ENCODE assay signal across 19 cellular contexts in genomic region chr6:146878564-146879343, GRCh38.
DNase-seq lines count a peak whose midpoint lies in the region; ATAC-seq, FAIRE-seq and TF ChIP-seq lines count a peak whose summit lies in the region.
"Had no signal": no experiment of that assay in that cellular context is flagged by ENCODE, and none has a peak within 500 bp of the region (broad histone marks: within the 10 kb centered on the region; RNA-seq: fewer than 3 reads in every experiment).

No MANE protein-coding gene starts in this region.

- H3K9ac ChIP-seq in liver (ENCODE audit: low read depth in 1 of 2, low read length in 2 of 2) (no peak overlapping the region), HepG2 (ENCODE audit: insufficient read depth, low read depth, low read length) (no peak overlapping the region), K562 (ENCODE audit: insufficient read depth in 1 of 2, low read depth in 2 of 2, low read length in 2 of 2) (peak overlapping the region in 1 of 2 experiments; percentile 72; a peak in 2 of 4 replicates), mesendoderm (ENCODE audit: low read length) (no peak overlapping the region)

- H3K4me1 ChIP-seq in liver (ENCODE audit: control insufficient read depth in 4 of 4, insufficient read depth in 4 of 4, low read length in 3 of 4) (peaks cover 0 to 9% (median 7%) of the 10 kb centered on the region in 4 donors), HepG2 (ENCODE audit: insufficient read depth, low read length) (no peaks in the 10 kb centered on the region), K562 (replicated peaks in 1 of 2; ENCODE audit: control insufficient read depth in 2 of 2, insufficient read depth in 2 of 2, low read length in 2 of 2) (peaks cover 45 to 91% of the 10 kb centered on the region in 2 experiments), mesendoderm (ENCODE audit: control insufficient read depth, low read depth, low read length) (peaks cover 9% of the 10 kb centered on the region)

- H3K27me3 ChIP-seq in liver (ENCODE audit: control insufficient read depth in 4 of 4, insufficient read depth in 4 of 4, low read length in 3 of 4) = no peaks in the 10 kb centered on the region
- no peaks in the 10 kb centered on the region for H3K27me3 ChIP-seq in HepG2 (ENCODE audit: control insufficient read depth in 1 of 2, insufficient read depth in 2 of 2, low read length in 2 of 2)
- H3K27me3 ChIP-seq in K562 (ENCODE audit: control insufficient read depth in 2 of 2, insufficient read depth in 2 of 2, low read length in 2 of 2) = no peaks in the 10 kb centered on the region
- H3K27me3 ChIP-seq in mesendoderm (ENCODE audit: insufficient read depth, low read length, poor library complexity) = no peaks in the 10 kb centered on the region

- H2AFZ ChIP-seq in HepG2 (ENCODE audit: low read length) = no peak overlapping the region
- no peak overlapping the region for H2AFZ ChIP-seq in K562 (ENCODE audit: low read depth, low read length)

- no peaks in the 10 kb centered on the region for H4K20me1 ChIP-seq in HepG2 (ENCODE audit: insufficient read depth, low read length)
- H4K20me1 ChIP-seq in K562 (replicated peaks; ENCODE audit: control insufficient read depth, insufficient read depth, low read length) = no peaks in the 10 kb centered on the region

- in situ Hi-C loops in HepG2 (cut with HindIII; ENCODE audit: extremely low pct_ligation_motif_present, low pct_unique_long_range_greater_than_20kb) = no loop called here
- in situ Hi-C loops in K562 (cut with MboI) = loop anchor here (25.0 kb wide), 1 partner anchor 334 kb away; the partner anchor contains the start of gene STXBP5

- no peak overlapping the region for H3K27ac Mint-ChIP-seq in immature natural killer cell
- peak overlapping the region in 1 of 2 donors; percentile 19 for H3K27ac Mint-ChIP-seq in natural killer cell treated with Interleukin-12 subunit alpha and Interleukin-12 subunit beta and Interleukin-15 and Interleukin-18, amount 100 ng/mL, for 72 hours
- H3K27ac Mint-ChIP-seq: activated B cell treated with CpG ODN at 0.5 μM for 24 hours; activated naive CD4-positive, alpha-beta T cell treated with anti-CD3 and anti-CD28 coated beads, Interleukin-2, amount 10 ng/mL, durations not matched to agents 7 days and 5 days had no signal

- H3K27ac ChIP-seq in liver (ENCODE audit: low read depth in 1 of 2, low read length in 2 of 2) (no peak overlapping the region), HepG2 (ENCODE audit: extremely low read length, insufficient read depth, low read length) (no peak overlapping the region), K562 (ENCODE audit: extremely low read depth, low read depth, low read length) (peak overlapping the region; percentile 96), mesendoderm (ENCODE audit: low read depth, low read length) (no peak overlapping the region)

- POLR2A ChIA-PET in HepG2 (lab: Yijun Ruan, JAX) (no interaction called here), K562 (lab: Yijun Ruan, JAX) (interaction anchor here (1.3 to 3.9 kb wide), 3 partner anchors 11 to 337 kb away, joined by 3 to 13 read pairs (median 4); no protein-coding TSS in a partner anchor)

- H3K9me1 ChIP-seq in K562 (ENCODE audit: control insufficient read depth, insufficient read depth, low read length) = no peaks in the 10 kb centered on the region

- CTCF ChIA-PET in HepG2 (lab: Yijun Ruan, JAX; ENCODE audit: low intra/inter-chr PET ratio, low total read pairs) (no interaction called here), K562 (lab: Yijun Ruan, JAX; ENCODE audit: low intra/inter-chr PET ratio) (no interaction called here)

- TF ChIP-seq CTCF in liver (IDR thresholded peaks at IDR 0.05; ENCODE audit: low read depth, low read length, missing input control) (no peak), HepG2 (CRISPR knock-in tag; IDR thresholded peaks at IDR 0.05) (no peak), K562 (IDR thresholded peaks at IDR 0.05 in 2 of 3, conservative IDR thresholded peaks at IDR 0.05 in 1 of 3; ENCODE audit: insufficient read depth in 2 of 3, low read depth in 1 of 3, low read length in 3 of 3) (no peak)

- H3K27me3 Mint-ChIP-seq in immature natural killer cell (ENCODE audit: low read depth in 3 of 3) = peaks cover 1 to 3% (median 2%) of the 10 kb centered on the region in 3 donors
- peaks cover 6 to 14% of the 10 kb centered on the region in 2 donors for H3K27me3 Mint-ChIP-seq in natural killer cell treated with Interleukin-12 subunit alpha and Interleukin-12 subunit beta and Interleukin-15 and Interleukin-18, amount 100 ng/mL, for 72 hours
- H3K27me3 Mint-ChIP-seq: activated naive CD4-positive, alpha-beta T cell treated with anti-CD3 and anti-CD28 coated beads, Interleukin-2, amount 10 ng/mL, durations not matched to agents 7 days and 5 days had no signal

- no peak overlapping the region for H3K4ac ChIP-seq in mesendoderm (ENCODE audit: low read depth, low read length)

- H3K9me3 ChIP-seq in liver (ENCODE audit: control insufficient read depth in 4 of 4, low read length in 3 of 4) (no peaks in the 10 kb centered on the region), HepG2 (ENCODE audit: low read length) (no peaks in the 10 kb centered on the region), K562 (replicated peaks; ENCODE audit: control insufficient read depth, insufficient read depth, low read depth, low read length) (no peaks in the 10 kb centered on the region)

- no peak overlapping the region for H3K56ac ChIP-seq in mesendoderm (ENCODE audit: low read length)

- no peak overlapping the region for H2BK15ac ChIP-seq in mesendoderm (replicated peaks; ENCODE audit: low read depth)

- no peak overlapping the region for H3K4me3 Mint-ChIP-seq in immature natural killer cell
- no peak overlapping the region for H3K4me3 Mint-ChIP-seq in natural killer cell treated with Interleukin-12 subunit alpha and Interleukin-12 subunit beta and Interleukin-15 and Interleukin-18, amount 100 ng/mL, for 72 hours
- H3K4me3 Mint-ChIP-seq: activated B cell treated with CpG ODN at 0.5 μM for 24 hours; activated naive CD4-positive, alpha-beta T cell treated with anti-CD3 and anti-CD28 coated beads, Interleukin-2, amount 10 ng/mL, durations not matched to agents 7 days and 5 days had no signal

- no peak overlapping the region for H4K5ac ChIP-seq in mesendoderm (ENCODE audit: low read length)

- no peak overlapping the region for H2AK5ac ChIP-seq in mesendoderm (ENCODE audit: low read length)

- peaks cover 0 to 8% of the 10 kb centered on the region in 2 donors for H3K4me1 Mint-ChIP-seq in immature natural killer cell
- peaks cover 0 to 2% of the 10 kb centered on the region in 2 donors for H3K4me1 Mint-ChIP-seq in natural killer cell treated with Interleukin-12 subunit alpha and Interleukin-12 subunit beta and Interleukin-15 and Interleukin-18, amount 100 ng/mL, for 72 hours (ENCODE audit: low read depth in 2 of 2)

- DNase-seq in HepG2 (ENCODE audit: low spot score) (no peak), K562 (ENCODE audit: extremely low read depth in 1 of 4, low spot score in 3 of 4) (no peak), mesendoderm (peak; percentile 10), immature natural killer cell (no peak)
- no peak for DNase-seq in activated T-cell treated with anti-CD3 and anti-CD28 coated beads, Interleukin-2, amount 50 U/mL, for 1 hour
- no peak for DNase-seq in natural killer cell treated with Interleukin-12 subunit alpha and Interleukin-12 subunit beta and Interleukin-15 and Interleukin-18, amount 100 ng/mL, for 72 hours (ENCODE audit: low spot score)
- DNase-seq: ACHN; activated B cell treated with CpG ODN at 0.5 μM for 24 hours; activated naive CD4-positive, alpha-beta T cell treated with anti-CD3 and anti-CD28 coated beads, Interleukin-2, amount 10 ng/mL, durations not matched to agents 7 days and 5 days; effector memory CD4-positive, alpha-beta T cell; NCI-H1048; NCI-H2227 treated with DMSO at 0.1 percent for 48 hours; stimulated activated CD4-positive, alpha-beta T cell treated with anti-CD3 and anti-CD28 coated beads, Interleukin-1b, Interleukin-23, amount 100 ng/mL, for 48 hours; stimulated activated CD8-positive, alpha-beta memory T cell treated with anti-CD3 and anti-CD28 coated beads, Interleukin-4, amount 100 ng/mL, for 48 hours; trophoblast cell had no signal

- no peak overlapping the region for H4K8ac ChIP-seq in mesendoderm (ENCODE audit: low read depth, low read length)

- TF ChIP-seq RAD21 in liver (IDR thresholded peaks at IDR 0.05) (no peak), HepG2 (CRISPR knock-in tag; IDR thresholded peaks at IDR 0.05) (no peak), K562 (CRISPR knock-in tag; conservative IDR thresholded peaks at IDR 0.05 in 1 of 2, IDR thresholded peaks at IDR 0.05 in 1 of 2) (no peak)

- no peaks in the 10 kb centered on the region for H3K36me3 Mint-ChIP-seq in immature natural killer cell
- no peaks in the 10 kb centered on the region for H3K36me3 Mint-ChIP-seq in natural killer cell treated with Interleukin-12 subunit alpha and Interleukin-12 subunit beta and Interleukin-15 and Interleukin-18, amount 100 ng/mL, for 72 hours
- H3K36me3 Mint-ChIP-seq: activated naive CD4-positive, alpha-beta T cell treated with anti-CD3 and anti-CD28 coated beads, Interleukin-2, amount 10 ng/mL, durations not matched to agents 7 days and 5 days had no signal

- no peak for ATAC-seq in HepG2
- no peak for ATAC-seq in K562
- ATAC-seq in GM21717 (IDR thresholded peaks at IDR 0.05; ENCODE audit: unreplicated experiment) = no peak
- ATAC-seq in natural killer cell treated with Interleukin-12 subunit alpha and Interleukin-12 subunit beta and Interleukin-15 and Interleukin-18, amount 100 ng/mL, for 72 hours = no peak

- H3K36me3 ChIP-seq in liver (ENCODE audit: control insufficient read depth in 4 of 4, insufficient read depth in 3 of 4, low read depth in 1 of 4, low read length in 3 of 4) = no peaks in the 10 kb centered on the region
- H3K36me3 ChIP-seq in HepG2 (replicated peaks in 1 of 2; ENCODE audit: control insufficient read depth in 1 of 2, insufficient read depth in 2 of 2, low read length in 2 of 2) = no peaks in the 10 kb centered on the region
- H3K36me3 ChIP-seq in K562 (ENCODE audit: control insufficient read depth, insufficient read depth, low read length) = no peaks in the 10 kb centered on the region
- no peaks in the 10 kb centered on the region for H3K36me3 ChIP-seq in mesendoderm (ENCODE audit: control insufficient read depth, insufficient read depth, low read length)

- H3K4me2 ChIP-seq in HepG2 (ENCODE audit: low read depth, low read length) = no peak overlapping the region
- H3K4me2 ChIP-seq in K562 (ENCODE audit: insufficient read depth, low read length) = peak overlapping the region; percentile 78
- H3K4me2 ChIP-seq in mesendoderm (ENCODE audit: low read length) = no peak overlapping the region

- no peak overlapping the region for H3K23ac ChIP-seq in mesendoderm (ENCODE audit: low read length)

- H3K4me3 ChIP-seq in liver (ENCODE audit: low read depth in 1 of 3, low read length in 3 of 3) (no peak overlapping the region), HepG2 (replicated peaks in 1 of 3; ENCODE audit: insufficient read depth in 1 of 3, low read depth in 2 of 3, low read length in 3 of 3) (no peak overlapping the region), K562 (no peak overlapping the region), mesendoderm (ENCODE audit: low read length) (no peak overlapping the region)

- FAIRE-seq in HepG2 (lab: Jason Lieb, UNC) = no peak
- FAIRE-seq in K562 (lab: Jason Lieb, UNC) = no peak
- FAIRE-seq: GM18507, GM19239 had no signal

- no TSS peak for BruUV-seq in HepG2 (replicated peaks; lab: Mats Ljungman, UMichigan)
- no TSS peak for BruUV-seq in K562 (replicated peaks; lab: Mats Ljungman, UMichigan)

- peaks cover 0 to 2% (median 0%) of the 10 kb centered on the region in 6 donors for H3K9me3 Mint-ChIP-seq in immature natural killer cell
- no peaks in the 10 kb centered on the region for H3K9me3 Mint-ChIP-seq in natural killer cell treated with Interleukin-12 subunit alpha and Interleukin-12 subunit beta and Interleukin-15 and Interleukin-18, amount 100 ng/mL, for 72 hours
- H3K9me3 Mint-ChIP-seq: activated B cell treated with CpG ODN at 0.5 μM for 24 hours; activated naive CD4-positive, alpha-beta T cell treated with anti-CD3 and anti-CD28 coated beads, Interleukin-2, amount 10 ng/mL, durations not matched to agents 7 days and 5 days had no signal

- no peak overlapping the region for H2BK5ac ChIP-seq in mesendoderm (ENCODE audit: low read length)

- no peaks in the 10 kb centered on the region for H3K79me2 ChIP-seq in HepG2 (ENCODE audit: insufficient read depth, low read length)
- H3K79me2 ChIP-seq in K562 (ENCODE audit: control insufficient read depth, insufficient read depth, low read length) = peaks cover 10% of the 10 kb centered on the region; the same call in 1 of the 3 replicates
- H3K79me2 ChIP-seq in mesendoderm (ENCODE audit: control insufficient read depth, insufficient read depth, low read length) = no peaks in the 10 kb centered on the region

- intact Hi-C loops in HepG2 (cut with micrococcal nuclease; ENCODE audit: unreplicated experiment) (no loop called here), K562 (cut with micrococcal nuclease) (no loop called here)

- no peak overlapping the region for H2BK120ac ChIP-seq in mesendoderm (ENCODE audit: low read depth, low read length)

- H3K79me1 ChIP-seq in mesendoderm (ENCODE audit: low read length) = no peaks in the 10 kb centered on the region

- H3K18ac ChIP-seq in mesendoderm (ENCODE audit: low read length) = no peak overlapping the region

- TF ChIP-seq EP300 in HepG2 (IDR thresholded peaks at IDR 0.05; ENCODE audit: low read depth in 2 of 2, low read length in 2 of 2) (no peak), HepG2 (CRISPR knock-in tag; IDR thresholded peaks at IDR 0.05; ENCODE audit: borderline replicate concordance) (no peak), K562 (IDR thresholded peaks at IDR 0.05; ENCODE audit: low read length) (peak; percentile 4; the same call in 1 of the 2 replicates)

- TF ChIP-seq POLR2A in HepG2 (IDR thresholded peaks at IDR 0.05; ENCODE audit: insufficient read depth in 1 of 2, low read depth in 2 of 2, low read length in 2 of 2) = no peak
- TF ChIP-seq POLR2A in K562 (conservative IDR thresholded peaks at IDR 0.05) = no peak

- WGBS in liver = 82% methylated on average over 2 of the region's 2 CpGs
- 5% methylated on average over 2 of the region's 2 CpGs for WGBS in HepG2 (ENCODE audit: low lambda C conversion rate)
- WGBS in K562 (ENCODE audit: insufficient coverage, low coverage, missing lambda C conversion rate) = 16% methylated on average over 2 of the region's 2 CpGs
- no CpG with 5 or more reads among the region's 2 CpGs for WGBS in mesendoderm (ENCODE audit: extremely low coverage, insufficient coverage, low lambda C conversion rate)
